1 cellular context compared by ENCODE assay signal in the genomic region with DNA sequence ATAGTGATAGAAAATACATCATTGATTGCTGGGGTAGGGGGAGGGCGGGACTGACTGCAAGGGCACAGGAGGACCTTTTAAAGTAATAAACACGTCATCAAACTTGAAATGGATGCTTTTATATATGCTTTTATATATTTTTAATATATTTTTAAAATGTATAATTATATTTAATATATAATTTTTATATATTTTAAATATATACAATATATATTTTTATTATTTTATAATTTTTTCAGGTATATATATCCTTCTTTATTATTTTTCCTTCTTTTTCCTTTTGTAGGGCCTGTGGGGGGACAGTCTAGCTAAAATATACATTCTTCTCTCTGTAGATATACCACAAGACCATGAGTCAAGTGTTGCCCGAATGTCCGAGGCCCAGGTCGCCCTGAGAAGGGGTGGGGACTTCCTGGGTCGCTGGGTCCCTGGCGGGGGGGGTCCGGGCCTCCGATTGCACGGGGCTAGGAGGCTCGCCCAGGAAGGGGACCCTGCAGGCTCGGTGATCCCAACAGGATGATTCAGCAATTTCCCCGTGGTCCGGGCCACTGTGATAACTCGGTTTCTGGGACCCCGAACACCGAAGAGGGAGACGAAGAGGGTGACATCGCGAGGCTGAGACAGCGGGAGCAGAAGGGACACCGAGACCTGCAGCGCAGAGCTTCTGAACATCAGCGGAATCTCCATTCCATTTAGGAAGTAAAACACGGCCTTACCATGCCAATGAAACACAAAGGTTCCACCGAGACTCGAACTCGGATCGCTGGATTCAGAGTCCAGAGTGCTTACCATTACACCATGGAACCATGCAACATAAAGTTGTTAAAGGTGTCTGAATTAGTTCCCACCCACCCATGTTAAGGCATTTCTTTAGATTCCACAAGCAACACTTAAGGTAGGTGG.
TF ChIP-seq lines count a peak whose summit lies in the region.

No MANE protein-coding gene starts in this region.

TF ChIP-seq in A549, 52 proteins besides CTCF, POLR2A, EP300 and RAD21 (continued from another document):
- TF ChIP-seq, protein P1, sequence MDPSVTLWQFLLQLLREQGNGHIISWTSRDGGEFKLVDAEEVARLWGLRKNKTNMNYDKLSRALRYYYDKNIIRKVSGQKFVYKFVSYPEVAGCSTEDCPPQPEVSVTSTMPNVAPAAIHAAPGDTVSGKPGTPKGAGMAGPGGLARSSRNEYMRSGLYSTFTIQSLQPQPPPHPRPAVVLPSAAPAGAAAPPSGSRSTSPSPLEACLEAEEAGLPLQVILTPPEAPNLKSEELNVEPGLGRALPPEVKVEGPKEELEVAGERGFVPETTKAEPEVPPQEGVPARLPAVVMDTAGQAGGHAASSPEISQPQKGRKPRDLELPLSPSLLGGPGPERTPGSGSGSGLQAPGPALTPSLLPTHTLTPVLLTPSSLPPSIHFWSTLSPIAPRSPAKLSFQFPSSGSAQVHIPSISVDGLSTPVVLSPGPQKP (IDR thresholded peaks at IDR 0.05; ENCODE audit: low read depth, low read length): no peak
- TF ChIP-seq SREBF2 (IDR thresholded peaks at IDR 0.05): peak; percentile 85
- peak; percentile 73 for TF ChIP-seq CHD2 (IDR thresholded peaks at IDR 0.05; ENCODE audit: low read length, partially characterized antibody)
- TF ChIP-seq, protein P2, sequence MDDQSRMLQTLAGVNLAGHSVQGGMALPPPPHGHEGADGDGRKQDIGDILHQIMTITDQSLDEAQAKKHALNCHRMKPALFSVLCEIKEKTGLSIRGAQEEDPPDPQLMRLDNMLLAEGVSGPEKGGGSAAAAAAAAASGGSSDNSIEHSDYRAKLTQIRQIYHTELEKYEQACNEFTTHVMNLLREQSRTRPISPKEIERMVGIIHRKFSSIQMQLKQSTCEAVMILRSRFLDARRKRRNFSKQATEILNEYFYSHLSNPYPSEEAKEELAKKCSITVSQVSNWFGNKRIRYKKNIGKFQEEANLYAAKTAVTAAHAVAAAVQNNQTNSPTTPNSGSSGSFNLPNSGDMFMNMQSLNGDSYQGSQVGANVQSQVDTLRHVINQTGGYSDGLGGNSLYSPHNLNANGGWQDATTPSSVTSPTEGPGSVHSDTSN (IDR thresholded peaks at IDR 0.05): peak; percentile 40; the same call in 1 of the 2 replicates
- TF ChIP-seq ZFP36 (IDR thresholded peaks at IDR 0.05; ENCODE audit: borderline replicate concordance, partially characterized antibody): peak; percentile 33
- TF ChIP-seq HOXA7 (CRISPR knock-in tag; IDR thresholded peaks at IDR 0.05): no peak
- peak; percentile 100 for TF ChIP-seq MAFK (IDR thresholded peaks at IDR 0.05; ENCODE audit: partially characterized antibody)
- TF ChIP-seq PHF8 (IDR thresholded peaks at IDR 0.05; ENCODE audit: borderline replicate concordance, low read depth): no peak
- TF ChIP-seq, protein P3, sequence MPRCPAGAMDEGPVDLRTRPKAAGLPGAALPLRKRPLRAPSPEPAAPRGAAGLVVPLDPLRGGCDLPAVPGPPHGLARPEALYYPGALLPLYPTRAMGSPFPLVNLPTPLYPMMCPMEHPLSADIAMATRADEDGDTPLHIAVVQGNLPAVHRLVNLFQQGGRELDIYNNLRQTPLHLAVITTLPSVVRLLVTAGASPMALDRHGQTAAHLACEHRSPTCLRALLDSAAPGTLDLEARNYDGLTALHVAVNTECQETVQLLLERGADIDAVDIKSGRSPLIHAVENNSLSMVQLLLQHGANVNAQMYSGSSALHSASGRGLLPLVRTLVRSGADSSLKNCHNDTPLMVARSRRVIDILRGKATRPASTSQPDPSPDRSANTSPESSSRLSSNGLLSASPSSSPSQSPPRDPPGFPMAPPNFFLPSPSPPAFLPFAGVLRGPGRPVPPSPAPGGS (IDR thresholded peaks at IDR 0.05): no peak
- TF ChIP-seq, protein P4, sequence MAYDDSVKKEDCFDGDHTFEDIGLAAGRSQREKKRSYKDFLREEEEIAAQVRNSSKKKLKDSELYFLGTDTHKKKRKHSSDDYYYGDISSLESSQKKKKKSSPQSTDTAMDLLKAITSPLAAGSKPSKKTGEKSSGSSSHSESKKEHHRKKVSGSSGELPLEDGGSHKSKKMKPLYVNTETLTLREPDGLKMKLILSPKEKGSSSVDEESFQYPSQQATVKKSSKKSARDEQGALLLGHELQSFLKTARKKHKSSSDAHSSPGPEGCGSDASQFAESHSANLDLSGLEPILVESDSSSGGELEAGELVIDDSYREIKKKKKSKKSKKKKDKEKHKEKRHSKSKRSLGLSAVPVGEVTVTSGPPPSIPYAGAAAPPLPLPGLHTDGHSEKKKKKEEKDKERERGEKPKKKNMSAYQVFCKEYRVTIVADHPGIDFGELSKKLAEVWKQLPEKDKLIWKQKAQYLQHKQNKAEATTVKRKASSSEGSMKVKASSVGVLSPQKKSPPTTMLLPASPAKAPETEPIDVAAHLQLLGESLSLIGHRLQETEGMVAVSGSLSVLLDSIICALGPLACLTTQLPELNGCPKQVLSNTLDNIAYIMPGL (CRISPR knock-in tag; IDR thresholded peaks at IDR 0.05; ENCODE audit: borderline replicate concordance): 0 out of 2 replicates have a peak, but pooled peaks have one; percentile 40
